14 cellular contexts compared by ENCODE assay signal in the genomic region with DNA sequence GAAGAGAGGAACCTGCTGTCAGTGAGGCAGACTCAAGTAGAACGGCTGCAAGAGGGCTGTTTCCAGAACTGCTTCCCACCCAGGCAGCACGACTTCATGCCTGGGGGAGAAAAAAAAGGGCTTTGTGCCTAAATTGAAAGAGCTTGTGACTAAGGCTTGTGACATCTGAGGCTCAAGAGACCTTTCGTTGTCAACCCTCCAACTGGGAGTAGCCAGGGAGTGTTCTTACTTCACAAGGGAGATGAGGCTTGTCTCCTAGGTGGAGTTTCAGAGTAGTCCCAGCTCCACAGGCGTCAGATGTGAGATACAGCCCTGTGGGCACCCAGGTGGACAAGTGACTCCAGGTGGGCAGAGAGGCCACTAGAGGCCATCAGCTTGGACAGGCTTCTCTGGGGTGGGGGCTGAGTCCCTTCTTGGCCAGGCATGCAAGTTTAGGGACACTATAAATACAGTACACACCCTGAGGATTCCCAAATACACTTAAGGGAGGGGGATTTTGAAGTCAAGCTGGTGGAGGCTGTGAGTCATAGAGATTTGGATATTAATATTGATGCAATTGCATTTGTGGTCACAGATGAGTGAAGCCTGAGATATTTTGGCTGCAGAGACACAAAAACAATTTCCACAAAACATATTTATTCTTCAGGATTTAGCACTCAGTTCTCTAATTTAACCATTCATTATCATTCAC. TPM values are rescaled to one million over a fixed set of nuclear protein-coding genes. Genes with fewer than 3 reads are reported as not detected.
DNase-seq lines count a peak whose midpoint lies in the region; ATAC-seq and TF ChIP-seq lines count a peak whose summit lies in the region.
"Had no signal": no experiment of that assay in that cellular context is flagged by ENCODE, and none has a peak within 500 bp of the region (broad histone marks: within the 10 kb centered on the region; RNA-seq: fewer than 3 reads in every experiment).

No MANE protein-coding gene starts in this region.

- H3K4me1 ChIP-seq in esophagus squamous epithelium (peaks cover 3 to 19% (median 8%) of the 10 kb centered on the region in 3 donors), mesodermal cell (ENCODE audit: control insufficient read depth, insufficient read depth, low read length, poor library complexity, severe bottlenecking) (peaks cover 36% of the 10 kb centered on the region), ovary (ENCODE audit: insufficient read depth) (peaks cover 6% of the 10 kb centered on the region), MM.1S (ENCODE audit: low read length) (no peaks in the 10 kb centered on the region)

- H3K36me3 ChIP-seq in MG63 = no peaks in the 10 kb centered on the region
- no peaks in the 10 kb centered on the region for H3K36me3 ChIP-seq in esophagus squamous epithelium
- H3K36me3 ChIP-seq in mesodermal cell (ENCODE audit: control insufficient read depth, insufficient read depth, low read length) = no peaks in the 10 kb centered on the region
- H3K36me3 ChIP-seq in ovary = no peaks in the 10 kb centered on the region
- no peaks in the 10 kb centered on the region for H3K36me3 ChIP-seq in MM.1S (replicated peaks; ENCODE audit: insufficient read depth, low read length)
- H3K36me3 ChIP-seq: thoracic aorta had no signal

- no peaks in the 10 kb centered on the region for H3F3A ChIP-seq in MM.1S (ENCODE audit: insufficient read depth, low read length)

- TF ChIP-seq POLR2A in esophagus squamous epithelium (IDR thresholded peaks at IDR 0.05) = no peak
- TF ChIP-seq POLR2A in ovary (IDR thresholded peaks at IDR 0.05) = no peak

- no peak overlapping the region for H2AFZ ChIP-seq in MM.1S (ENCODE audit: low read length)

- no peak for TF ChIP-seq EP300 in ovary (IDR thresholded peaks at IDR 0.05)

- no peaks in the 10 kb centered on the region for H3K9me3 ChIP-seq in MG63
- no peaks in the 10 kb centered on the region for H3K9me3 ChIP-seq in esophagus squamous epithelium
- H3K9me3 ChIP-seq in mesodermal cell (ENCODE audit: control insufficient read depth, low read length) = no peaks in the 10 kb centered on the region
- H3K9me3 ChIP-seq in ovary = no peaks in the 10 kb centered on the region
- H3K9me3 ChIP-seq in MM.1S (replicated peaks; ENCODE audit: insufficient read depth, low read length) = no peaks in the 10 kb centered on the region
- H3K9me3 ChIP-seq: thoracic aorta had no signal

- 19 to 36% methylated on average over 2 to 4 of the region's 4 CpGs for WGBS in esophagus squamous epithelium, 2 donors
- 30 to 40% methylated on average over 4 of the region's 4 CpGs for WGBS in mesodermal cell (ENCODE audit: insufficient coverage in 2 of 2), 2 experiments
- 66 to 78% (median 71%) methylated on average over 4 of the region's 4 CpGs for WGBS in ovary, 3 donors

- no peak overlapping the region for H3K9ac ChIP-seq in MM.1S (ENCODE audit: low read length)

- no peak for TF ChIP-seq CTCF in AG10803 (conservative IDR thresholded peaks at IDR 0.05; ENCODE audit: low read length)
- no peak for TF ChIP-seq CTCF in esophagus squamous epithelium (IDR thresholded peaks at IDR 0.05)
- no peak for TF ChIP-seq CTCF in ovary (IDR thresholded peaks at IDR 0.05)
- no peak for TF ChIP-seq CTCF in MM.1S (IDR thresholded peaks at IDR 0.05; ENCODE audit: low read length)

- H3K4me2 ChIP-seq in MM.1S (ENCODE audit: low read depth, low read length) = no peak overlapping the region

- ATAC-seq in GM19023 (IDR thresholded peaks at IDR 0.05; ENCODE audit: unreplicated experiment) = no peak

- H3K27me3 ChIP-seq in MG63 = no peaks in the 10 kb centered on the region
- no peaks in the 10 kb centered on the region for H3K27me3 ChIP-seq in esophagus squamous epithelium
- no peaks in the 10 kb centered on the region for H3K27me3 ChIP-seq in ovary
- H3K27me3 ChIP-seq in MM.1S (replicated peaks; ENCODE audit: insufficient read depth, low read length) = no peaks in the 10 kb centered on the region

- no peaks in the 10 kb centered on the region for H3K9me2 ChIP-seq in MM.1S (replicated peaks; ENCODE audit: insufficient read depth, low read length)

- H4K20me1 ChIP-seq in MM.1S (ENCODE audit: insufficient read depth, low read length) = no peaks in the 10 kb centered on the region

- no peak overlapping the region for H3K4me3 ChIP-seq in AG10803 (ENCODE audit: low read length)
- H3K4me3 ChIP-seq in MG63 = no peak overlapping the region
- no peak overlapping the region for H3K4me3 ChIP-seq in esophagus squamous epithelium
- no peak overlapping the region for H3K4me3 ChIP-seq in mesodermal cell (ENCODE audit: extremely low read depth, insufficient read depth, low read length, poor library complexity, severe bottlenecking)
- H3K4me3 ChIP-seq in ovary = no peak overlapping the region
- H3K4me3 ChIP-seq in MM.1S (ENCODE audit: low read length) = no peak overlapping the region
- H3K4me3 ChIP-seq: thoracic aorta had no signal

- peak overlapping the region in 3 of 4 donors; percentile 61 to 74 (median 68) for H3K27ac ChIP-seq in esophagus squamous epithelium
- H3K27ac ChIP-seq in mesodermal cell (ENCODE audit: low read depth, low read length, severe bottlenecking) = peak overlapping the region; percentile 54
- H3K27ac ChIP-seq in ovary = no peak overlapping the region
- H3K27ac ChIP-seq in MM.1S (ENCODE audit: low read length) = no peak overlapping the region
- H3K27ac ChIP-seq: thoracic aorta had no signal

- intact Hi-C loops in esophagus squamous epithelium (cut with DNase I) (no loop called here), ovary (cut with DNase I) (loop anchor here in 1 of 4 donors (10.0 kb wide), 1 partner anchor 49 kb away; no protein-coding TSS in a partner anchor)

- no peaks in the 10 kb centered on the region for H3K79me2 ChIP-seq in MM.1S (ENCODE audit: low read length)

- DNase-seq in AG10803 (ENCODE audit: low read depth) (peak; percentile 67), MG63 (peak; percentile 16), esophagus squamous epithelium (lab: John Stamatoyannopoulos, UW) (no peak), D341Med (ENCODE audit: low spot score) (no peak), ovary (no peak), MM.1S (no peak)
- DNase-seq: activated CD4-positive, alpha-beta T cell treated with anti-CD3 and anti-CD28 coated beads, Interleukin-2, amount 10 ng/mL, durations not matched to agents 24 days and 14 days; activated effector memory CD4-positive, alpha-beta T cell treated with Interleukin-2 at 50 U/mL for 16 hours; GF-D8; glutamatergic neuron; NCI-H187 had no signal

RNA-seq across cellular contexts. Expression of gene SETD7, which starts 40.1 kb away (rescaled TPM):
- total RNA-seq in MG63 (2014; rRNA removed; shearing (Covaris generic); ENCODE audit: low replicate concordance) = 23.0 and 28.2 TPM in 2 replicates
- total RNA-seq in esophagus squamous epithelium = 10 to 100 TPM; 23.4 to 50.7 (median 39.6) TPM
- 19.2 TPM for polyA plus RNA-seq in mesodermal cell (2013, experiment 1 of 2)
- 20.0 TPM for polyA plus RNA-seq in mesodermal cell (2013, experiment 2 of 2)
- total RNA-seq in ovary = 10 to 100 TPM; 21.3 to 37.2 (median 32.8) TPM
- polyA plus RNA-seq in ovary = 10 to 100 TPM; 14.3 to 52.4 TPM

Comparison
In these comparisons a context has a peak if more than half of its experiments do, and no peak if none do; other contexts are left out.
1. DNase-seq: peak in AG10803 (single experiment) and MG63 (single experiment); none in esophagus squamous epithelium (single experiment), D341Med (single experiment), ovary (0 of 5) and MM.1S (single experiment).
2. H3K27ac ChIP-seq: peak in esophagus squamous epithelium (3 of 4) and mesodermal cell (single experiment); none in ovary (0 of 2) and MM.1S (single experiment).